1 cellular context compared by ENCODE assay signal in the genomic region with DNA sequence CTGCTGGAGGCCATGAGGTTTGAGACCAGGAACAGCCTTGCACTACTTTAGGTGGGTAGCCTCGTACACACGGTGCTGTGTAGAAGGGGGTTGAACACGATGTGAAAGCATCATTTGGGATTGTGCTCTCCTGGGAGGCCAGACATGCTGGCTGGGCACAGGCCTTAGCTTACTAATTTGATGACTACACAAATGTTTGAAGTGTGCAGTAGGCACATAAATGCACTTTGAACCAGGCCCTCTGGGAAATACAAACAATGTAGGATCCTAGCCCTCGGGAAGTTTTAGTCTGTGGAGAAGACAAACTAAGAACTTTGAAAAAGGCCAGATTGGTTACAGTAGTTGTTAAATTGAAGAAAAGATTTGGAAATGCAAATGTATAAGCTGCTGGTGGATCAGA.
TF ChIP-seq lines count a peak whose summit lies in the region.

No MANE protein-coding gene starts in this region.

TF ChIP-seq in HepG2, 621 proteins besides CTCF, POLR2A, EP300 and RAD21 (continued from another document and continues in another):
- TF ChIP-seq, protein P1, sequence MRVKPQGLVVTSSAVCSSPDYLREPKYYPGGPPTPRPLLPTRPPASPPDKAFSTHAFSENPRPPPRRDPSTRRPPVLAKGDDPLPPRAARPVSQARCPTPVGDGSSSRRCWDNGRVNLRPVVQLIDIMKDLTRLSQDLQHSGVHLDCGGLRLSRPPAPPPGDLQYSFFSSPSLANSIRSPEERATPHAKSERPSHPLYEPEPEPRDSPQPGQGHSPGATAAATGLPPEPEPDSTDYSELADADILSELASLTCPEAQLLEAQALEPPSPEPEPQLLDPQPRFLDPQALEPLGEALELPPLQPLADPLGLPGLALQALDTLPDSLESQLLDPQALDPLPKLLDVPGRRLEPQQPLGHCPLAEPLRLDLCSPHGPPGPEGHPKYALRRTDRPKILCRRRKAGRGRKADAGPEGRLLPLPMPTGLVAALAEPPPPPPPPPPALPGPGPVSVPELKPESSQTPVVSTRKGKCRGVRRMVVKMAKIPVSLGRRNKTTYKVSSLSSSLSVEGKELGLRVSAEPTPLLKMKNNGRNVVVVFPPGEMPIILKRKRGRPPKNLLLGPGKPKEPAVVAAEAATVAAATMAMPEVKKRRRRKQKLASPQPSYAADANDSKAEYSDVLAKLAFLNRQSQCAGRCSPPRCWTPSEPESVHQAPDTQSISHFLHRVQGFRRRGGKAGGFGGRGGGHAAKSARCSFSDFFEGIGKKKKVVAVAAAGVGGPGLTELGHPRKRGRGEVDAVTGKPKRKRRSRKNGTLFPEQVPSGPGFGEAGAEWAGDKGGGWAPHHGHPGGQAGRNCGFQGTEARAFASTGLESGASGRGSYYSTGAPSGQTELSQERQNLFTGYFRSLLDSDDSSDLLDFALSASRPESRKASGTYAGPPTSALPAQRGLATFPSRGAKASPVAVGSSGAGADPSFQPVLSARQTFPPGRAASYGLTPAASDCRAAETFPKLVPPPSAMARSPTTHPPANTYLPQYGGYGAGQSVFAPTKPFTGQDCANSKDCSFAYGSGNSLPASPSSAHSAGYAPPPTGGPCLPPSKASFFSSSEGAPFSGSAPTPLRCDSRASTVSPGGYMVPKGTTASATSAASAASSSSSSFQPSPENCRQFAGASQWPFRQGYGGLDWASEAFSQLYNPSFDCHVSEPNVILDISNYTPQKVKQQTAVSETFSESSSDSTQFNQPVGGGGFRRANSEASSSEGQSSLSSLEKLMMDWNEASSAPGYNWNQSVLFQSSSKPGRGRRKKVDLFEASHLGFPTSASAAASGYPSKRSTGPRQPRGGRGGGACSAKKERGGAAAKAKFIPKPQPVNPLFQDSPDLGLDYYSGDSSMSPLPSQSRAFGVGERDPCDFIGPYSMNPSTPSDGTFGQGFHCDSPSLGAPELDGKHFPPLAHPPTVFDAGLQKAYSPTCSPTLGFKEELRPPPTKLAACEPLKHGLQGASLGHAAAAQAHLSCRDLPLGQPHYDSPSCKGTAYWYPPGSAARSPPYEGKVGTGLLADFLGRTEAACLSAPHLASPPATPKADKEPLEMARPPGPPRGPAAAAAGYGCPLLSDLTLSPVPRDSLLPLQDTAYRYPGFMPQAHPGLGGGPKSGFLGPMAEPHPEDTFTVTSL (CRISPR knock-in tag; IDR thresholded peaks at IDR 0.05; ENCODE audit: borderline replicate concordance) = peak; percentile 72; the same call in 1 of the 2 replicates
- TF ChIP-seq FOXA3 (CRISPR knock-in tag; IDR thresholded peaks at IDR 0.05) (0 out of 2 replicates have a peak, but pooled peaks have one; percentile 15), NR1H2 (CRISPR knock-in tag; IDR thresholded peaks at IDR 0.05; ENCODE audit: borderline replicate concordance, low read depth) (no peak), ZNF136 (CRISPR knock-in tag; IDR thresholded peaks at IDR 0.05; ENCODE audit: low read depth) (no peak), HNRNPLL (IDR thresholded peaks at IDR 0.05; ENCODE audit: low read depth, low read length, poor library complexity, severe bottlenecking) (no peak), MED1 (CRISPR knock-in tag; IDR thresholded peaks at IDR 0.05) (peak; percentile 23; the same call in 1 of the 2 replicates), GATAD1 (CRISPR knock-in tag; IDR thresholded peaks at IDR 0.05) (no peak), SKI (IDR thresholded peaks at IDR 0.05; ENCODE audit: partially characterized antibody) (no peak), GABPB1 (CRISPR knock-in tag; IDR thresholded peaks at IDR 0.05) (no peak), SOX5 (CRISPR knock-in tag; IDR thresholded peaks at IDR 0.05; ENCODE audit: borderline replicate concordance) (peak; percentile 17; the same call in 1 of the 2 replicates), MBD4 (IDR thresholded peaks at IDR 0.05; ENCODE audit: borderline replicate concordance, low read length) (no peak), PITX1 (CRISPR knock-in tag; IDR thresholded peaks at IDR 0.05) (no peak), ZNF788 (CRISPR knock-in tag; IDR thresholded peaks at IDR 0.05; ENCODE audit: borderline replicate concordance) (no peak), NR2C2 (CRISPR knock-in tag; IDR thresholded peaks at IDR 0.05; ENCODE audit: borderline replicate concordance) (no peak), TBX2 (CRISPR knock-in tag; IDR thresholded peaks at IDR 0.05; ENCODE audit: borderline replicate concordance) (peak; percentile 29; the same call in 1 of the 2 replicates), NFKB2 (CRISPR knock-in tag; IDR thresholded peaks at IDR 0.05; ENCODE audit: borderline replicate concordance) (no peak), SIX1 (CRISPR knock-in tag; IDR thresholded peaks at IDR 0.05; ENCODE audit: borderline replicate concordance) (no peak), ZSCAN31 (CRISPR knock-in tag; IDR thresholded peaks at IDR 0.05; ENCODE audit: low read depth) (no peak), ZSCAN20 (CRISPR knock-in tag; IDR thresholded peaks at IDR 0.05; ENCODE audit: borderline replicate concordance) (no peak), ZNF737 (CRISPR knock-in tag; IDR thresholded peaks at IDR 0.05; ENCODE audit: borderline replicate concordance) (no peak), ZNF282 (IDR thresholded peaks at IDR 0.05; ENCODE audit: partially characterized antibody) (no peak), RFXANK (CRISPR knock-in tag; IDR thresholded peaks at IDR 0.05) (no peak)
- TF ChIP-seq, protein P2, sequence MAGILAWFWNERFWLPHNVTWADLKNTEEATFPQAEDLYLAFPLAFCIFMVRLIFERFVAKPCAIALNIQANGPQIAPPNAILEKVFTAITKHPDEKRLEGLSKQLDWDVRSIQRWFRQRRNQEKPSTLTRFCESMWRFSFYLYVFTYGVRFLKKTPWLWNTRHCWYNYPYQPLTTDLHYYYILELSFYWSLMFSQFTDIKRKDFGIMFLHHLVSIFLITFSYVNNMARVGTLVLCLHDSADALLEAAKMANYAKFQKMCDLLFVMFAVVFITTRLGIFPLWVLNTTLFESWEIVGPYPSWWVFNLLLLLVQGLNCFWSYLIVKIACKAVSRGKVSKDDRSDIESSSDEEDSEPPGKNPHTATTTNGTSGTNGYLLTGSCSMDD (CRISPR knock-in tag; IDR thresholded peaks at IDR 0.05) = no peak
- TF ChIP-seq, protein P3, sequence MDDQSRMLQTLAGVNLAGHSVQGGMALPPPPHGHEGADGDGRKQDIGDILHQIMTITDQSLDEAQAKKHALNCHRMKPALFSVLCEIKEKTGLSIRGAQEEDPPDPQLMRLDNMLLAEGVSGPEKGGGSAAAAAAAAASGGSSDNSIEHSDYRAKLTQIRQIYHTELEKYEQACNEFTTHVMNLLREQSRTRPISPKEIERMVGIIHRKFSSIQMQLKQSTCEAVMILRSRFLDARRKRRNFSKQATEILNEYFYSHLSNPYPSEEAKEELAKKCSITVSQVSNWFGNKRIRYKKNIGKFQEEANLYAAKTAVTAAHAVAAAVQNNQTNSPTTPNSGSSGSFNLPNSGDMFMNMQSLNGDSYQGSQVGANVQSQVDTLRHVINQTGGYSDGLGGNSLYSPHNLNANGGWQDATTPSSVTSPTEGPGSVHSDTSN (CRISPR knock-in tag; IDR thresholded peaks at IDR 0.05; ENCODE audit: borderline replicate concordance) = no peak
- TF ChIP-seq, protein P4, sequence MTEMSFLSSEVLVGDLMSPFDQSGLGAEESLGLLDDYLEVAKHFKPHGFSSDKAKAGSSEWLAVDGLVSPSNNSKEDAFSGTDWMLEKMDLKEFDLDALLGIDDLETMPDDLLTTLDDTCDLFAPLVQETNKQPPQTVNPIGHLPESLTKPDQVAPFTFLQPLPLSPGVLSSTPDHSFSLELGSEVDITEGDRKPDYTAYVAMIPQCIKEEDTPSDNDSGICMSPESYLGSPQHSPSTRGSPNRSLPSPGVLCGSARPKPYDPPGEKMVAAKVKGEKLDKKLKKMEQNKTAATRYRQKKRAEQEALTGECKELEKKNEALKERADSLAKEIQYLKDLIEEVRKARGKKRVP (CRISPR knock-in tag; IDR thresholded peaks at IDR 0.05) = no peak
- TF ChIP-seq, protein P5, sequence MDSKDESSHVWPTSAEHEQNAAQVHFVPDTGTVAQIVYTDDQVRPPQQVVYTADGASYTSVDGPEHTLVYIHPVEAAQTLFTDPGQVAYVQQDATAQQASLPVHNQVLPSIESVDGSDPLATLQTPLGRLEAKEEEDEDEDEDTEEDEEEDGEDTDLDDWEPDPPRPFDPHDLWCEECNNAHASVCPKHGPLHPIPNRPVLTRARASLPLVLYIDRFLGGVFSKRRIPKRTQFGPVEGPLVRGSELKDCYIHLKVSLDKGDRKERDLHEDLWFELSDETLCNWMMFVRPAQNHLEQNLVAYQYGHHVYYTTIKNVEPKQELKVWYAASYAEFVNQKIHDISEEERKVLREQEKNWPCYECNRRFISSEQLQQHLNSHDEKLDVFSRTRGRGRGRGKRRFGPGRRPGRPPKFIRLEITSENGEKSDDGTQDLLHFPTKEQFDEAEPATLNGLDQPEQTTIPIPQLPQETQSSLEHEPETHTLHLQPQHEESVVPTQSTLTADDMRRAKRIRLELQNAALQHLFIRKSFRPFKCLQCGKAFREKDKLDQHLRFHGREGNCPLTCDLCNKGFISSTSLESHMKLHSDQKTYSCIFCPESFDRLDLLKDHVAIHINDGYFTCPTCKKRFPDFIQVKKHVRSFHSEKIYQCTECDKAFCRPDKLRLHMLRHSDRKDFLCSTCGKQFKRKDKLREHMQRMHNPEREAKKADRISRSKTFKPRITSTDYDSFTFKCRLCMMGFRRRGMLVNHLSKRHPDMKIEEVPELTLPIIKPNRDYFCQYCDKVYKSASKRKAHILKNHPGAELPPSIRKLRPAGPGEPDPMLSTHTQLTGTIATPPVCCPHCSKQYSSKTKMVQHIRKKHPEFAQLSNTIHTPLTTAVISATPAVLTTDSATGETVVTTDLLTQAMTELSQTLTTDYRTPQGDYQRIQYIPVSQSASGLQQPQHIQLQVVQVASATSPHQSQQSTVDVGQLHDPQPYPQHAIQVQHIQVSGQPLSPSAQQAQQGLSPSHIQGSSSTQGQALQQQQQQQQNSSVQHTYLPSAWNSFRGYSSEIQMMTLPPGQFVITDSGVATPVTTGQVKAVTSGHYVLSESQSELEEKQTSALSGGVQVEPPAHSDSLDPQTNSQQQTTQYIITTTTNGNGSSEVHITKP (CRISPR knock-in tag; IDR thresholded peaks at IDR 0.05; ENCODE audit: low read depth) = no peak
- TF ChIP-seq, protein P6, sequence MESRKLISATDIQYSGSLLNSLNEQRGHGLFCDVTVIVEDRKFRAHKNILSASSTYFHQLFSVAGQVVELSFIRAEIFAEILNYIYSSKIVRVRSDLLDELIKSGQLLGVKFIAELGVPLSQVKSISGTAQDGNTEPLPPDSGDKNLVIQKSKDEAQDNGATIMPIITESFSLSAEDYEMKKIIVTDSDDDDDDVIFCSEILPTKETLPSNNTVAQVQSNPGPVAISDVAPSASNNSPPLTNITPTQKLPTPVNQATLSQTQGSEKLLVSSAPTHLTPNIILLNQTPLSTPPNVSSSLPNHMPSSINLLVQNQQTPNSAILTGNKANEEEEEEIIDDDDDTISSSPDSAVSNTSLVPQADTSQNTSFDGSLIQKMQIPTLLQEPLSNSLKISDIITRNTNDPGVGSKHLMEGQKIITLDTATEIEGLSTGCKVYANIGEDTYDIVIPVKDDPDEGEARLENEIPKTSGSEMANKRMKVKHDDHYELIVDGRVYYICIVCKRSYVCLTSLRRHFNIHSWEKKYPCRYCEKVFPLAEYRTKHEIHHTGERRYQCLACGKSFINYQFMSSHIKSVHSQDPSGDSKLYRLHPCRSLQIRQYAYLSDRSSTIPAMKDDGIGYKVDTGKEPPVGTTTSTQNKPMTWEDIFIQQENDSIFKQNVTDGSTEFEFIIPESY (CRISPR knock-in tag; IDR thresholded peaks at IDR 0.05) = no peak
- TF ChIP-seq, protein P7, sequence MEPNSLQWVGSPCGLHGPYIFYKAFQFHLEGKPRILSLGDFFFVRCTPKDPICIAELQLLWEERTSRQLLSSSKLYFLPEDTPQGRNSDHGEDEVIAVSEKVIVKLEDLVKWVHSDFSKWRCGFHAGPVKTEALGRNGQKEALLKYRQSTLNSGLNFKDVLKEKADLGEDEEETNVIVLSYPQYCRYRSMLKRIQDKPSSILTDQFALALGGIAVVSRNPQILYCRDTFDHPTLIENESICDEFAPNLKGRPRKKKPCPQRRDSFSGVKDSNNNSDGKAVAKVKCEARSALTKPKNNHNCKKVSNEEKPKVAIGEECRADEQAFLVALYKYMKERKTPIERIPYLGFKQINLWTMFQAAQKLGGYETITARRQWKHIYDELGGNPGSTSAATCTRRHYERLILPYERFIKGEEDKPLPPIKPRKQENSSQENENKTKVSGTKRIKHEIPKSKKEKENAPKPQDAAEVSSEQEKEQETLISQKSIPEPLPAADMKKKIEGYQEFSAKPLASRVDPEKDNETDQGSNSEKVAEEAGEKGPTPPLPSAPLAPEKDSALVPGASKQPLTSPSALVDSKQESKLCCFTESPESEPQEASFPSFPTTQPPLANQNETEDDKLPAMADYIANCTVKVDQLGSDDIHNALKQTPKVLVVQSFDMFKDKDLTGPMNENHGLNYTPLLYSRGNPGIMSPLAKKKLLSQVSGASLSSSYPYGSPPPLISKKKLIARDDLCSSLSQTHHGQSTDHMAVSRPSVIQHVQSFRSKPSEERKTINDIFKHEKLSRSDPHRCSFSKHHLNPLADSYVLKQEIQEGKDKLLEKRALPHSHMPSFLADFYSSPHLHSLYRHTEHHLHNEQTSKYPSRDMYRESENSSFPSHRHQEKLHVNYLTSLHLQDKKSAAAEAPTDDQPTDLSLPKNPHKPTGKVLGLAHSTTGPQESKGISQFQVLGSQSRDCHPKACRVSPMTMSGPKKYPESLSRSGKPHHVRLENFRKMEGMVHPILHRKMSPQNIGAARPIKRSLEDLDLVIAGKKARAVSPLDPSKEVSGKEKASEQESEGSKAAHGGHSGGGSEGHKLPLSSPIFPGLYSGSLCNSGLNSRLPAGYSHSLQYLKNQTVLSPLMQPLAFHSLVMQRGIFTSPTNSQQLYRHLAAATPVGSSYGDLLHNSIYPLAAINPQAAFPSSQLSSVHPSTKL (CRISPR knock-in tag; IDR thresholded peaks at IDR 0.05) = peak; percentile 50; the same call in 1 of the 2 replicates
- TF ChIP-seq, protein P8, sequence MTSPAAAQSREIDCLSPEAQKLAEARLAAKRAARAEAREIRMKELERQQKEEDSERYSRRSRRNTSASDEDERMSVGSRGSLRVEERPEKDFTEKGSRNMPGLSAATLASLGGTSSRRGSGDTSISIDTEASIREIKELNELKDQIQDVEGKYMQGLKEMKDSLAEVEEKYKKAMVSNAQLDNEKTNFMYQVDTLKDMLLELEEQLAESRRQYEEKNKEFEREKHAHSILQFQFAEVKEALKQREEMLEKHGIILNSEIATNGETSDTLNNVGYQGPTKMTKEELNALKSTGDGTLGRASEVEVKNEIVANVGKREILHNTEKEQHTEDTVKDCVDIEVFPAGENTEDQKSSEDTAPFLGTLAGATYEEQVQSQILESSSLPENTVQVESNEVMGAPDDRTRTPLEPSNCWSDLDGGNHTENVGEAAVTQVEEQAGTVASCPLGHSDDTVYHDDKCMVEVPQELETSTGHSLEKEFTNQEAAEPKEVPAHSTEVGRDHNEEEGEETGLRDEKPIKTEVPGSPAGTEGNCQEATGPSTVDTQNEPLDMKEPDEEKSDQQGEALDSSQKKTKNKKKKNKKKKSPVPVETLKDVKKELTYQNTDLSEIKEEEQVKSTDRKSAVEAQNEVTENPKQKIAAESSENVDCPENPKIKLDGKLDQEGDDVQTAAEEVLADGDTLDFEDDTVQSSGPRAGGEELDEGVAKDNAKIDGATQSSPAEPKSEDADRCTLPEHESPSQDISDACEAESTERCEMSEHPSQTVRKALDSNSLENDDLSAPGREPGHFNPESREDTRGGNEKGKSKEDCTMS (CRISPR knock-in tag; conservative IDR thresholded peaks at IDR 0.05) = no peak
